ENCODE assay signal across 8 cellular contexts in genomic region chr6:109690740-109691687, GRCh38.
DNase-seq lines count a peak whose midpoint lies in the region; ATAC-seq and TF ChIP-seq lines count a peak whose summit lies in the region.

AK9 (minus strand) TSS chr6:109691202; CDS start chr6:109675745, 15,457 bp downstream.
FIG4 (plus strand) TSS chr6:109691296; CDS start chr6:109691436, 140 bp downstream.

- peak within 1 kb of the TSS; percentile 96 for H3K27ac Mint-ChIP-seq in central memory CD8-positive, alpha-beta T cell (ENCODE audit: low read depth)

- peak within 1 kb of the TSS; percentile 75 for H3K4me3 ChIP-seq in AG09309 (ENCODE audit: control insufficient read depth, low read depth, low read length)

- peak within 1 kb of the TSS; percentile 92 for H3K4me3 Mint-ChIP-seq in central memory CD8-positive, alpha-beta T cell

- TF ChIP-seq POLR2A in GM18951 (IDR thresholded peaks at IDR 0.05; ENCODE audit: extremely low read depth, insufficient read depth, insufficient read length), result peak; percentile 71

- H3K9me3 Mint-ChIP-seq in central memory CD8-positive, alpha-beta T cell, result no peaks in the 10 kb centered on the region

- peak; percentile 34 for TF ChIP-seq CTCF in AG09309 (IDR thresholded peaks at IDR 0.05; ENCODE audit: control insufficient read depth, insufficient read depth, low read depth, low read length, missing control alignments)

- DNase-seq in AG09309 (ENCODE audit: low read depth) (no peak), NCI-H226 (peak; percentile 95), islet precursor cell (peak; percentile 97)
- peak; percentile 77 to 80 (median 78) for DNase-seq in activated CD4-positive, CD25-positive, alpha-beta regulatory T cell (lab: John Stamatoyannopoulos, UW)
- DNase-seq in central memory CD8-positive, alpha-beta T cell (ENCODE audit: low spot score in 2 of 2), result peak; percentile 72 to 75
- DNase-seq in stimulated activated CD4-positive, alpha-beta T cell treated with anti-CD3 and anti-CD28 coated beads, Interleukin-12 subunit alpha, Interleukin-12 subunit beta, amount 100 ng/mL, for 48 hours (ENCODE audit: low read depth in 2 of 3, low spot score in 1 of 3), result peak; percentile 79 to 89 (median 86)

- peaks cover 42% of the 10 kb centered on the region for H3K4me1 Mint-ChIP-seq in central memory CD8-positive, alpha-beta T cell

- no peaks in the 10 kb centered on the region for H3K27me3 Mint-ChIP-seq in central memory CD8-positive, alpha-beta T cell

- peaks cover 4% of the 10 kb centered on the region for H3K36me3 Mint-ChIP-seq in central memory CD8-positive, alpha-beta T cell (ENCODE audit: insufficient read depth)

- in situ Hi-C loops in GM18951 (cut with MboI; ENCODE audit: low sequenced_read_pairs, unreplicated experiment), result loop anchor here (10.0 kb wide), 1 partner anchor 704 kb away; no protein-coding TSS in a partner anchor

- ATAC-seq in HG03196 (IDR thresholded peaks at IDR 0.05; ENCODE audit: unreplicated experiment), result peak; percentile 96
- ATAC-seq in central memory CD8-positive, alpha-beta T cell (replicated peaks; ENCODE audit: extremely low read depth, poor library complexity, severe bottlenecking), result peak; percentile 96
